1 cellular context compared by ENCODE assay signal in genomic region chr2:231668981-231669380, GRCh38.
TF ChIP-seq lines count a peak whose summit lies in the region.

No MANE protein-coding gene starts in this region.

TF ChIP-seq in K562, 482 proteins besides CTCF, POLR2A, EP300 and RAD21:
- no peak for TF ChIP-seq MBD2 (IDR thresholded peaks at IDR 0.05; ENCODE audit: borderline replicate concordance, low read depth)
- TF ChIP-seq ZNF766 (CRISPR knock-in tag; conservative IDR thresholded peaks at IDR 0.05), result no peak
- TF ChIP-seq KDM4B (IDR thresholded peaks at IDR 0.05; ENCODE audit: borderline replicate concordance in 2 of 2, low read depth in 1 of 2), result no peak
- no peak for TF ChIP-seq EZH2 (IDR thresholded peaks at IDR 0.05; ENCODE audit: borderline replicate concordance, low read depth, low read length)
- TF ChIP-seq SMC3 (conservative IDR thresholded peaks at IDR 0.05; ENCODE audit: insufficient read depth, low read depth, low read length), result no peak
- TF ChIP-seq TAF9B (IDR thresholded peaks at IDR 0.05; ENCODE audit: partially characterized antibody), result no peak
- no peak for TF ChIP-seq PHB2 (IDR thresholded peaks at IDR 0.05; ENCODE audit: low read depth)
- TF ChIP-seq BCOR (IDR thresholded peaks at IDR 0.05), result 0 out of 2 replicates have a peak, but pooled peaks have one; percentile 14
- TF ChIP-seq, protein P1, sequence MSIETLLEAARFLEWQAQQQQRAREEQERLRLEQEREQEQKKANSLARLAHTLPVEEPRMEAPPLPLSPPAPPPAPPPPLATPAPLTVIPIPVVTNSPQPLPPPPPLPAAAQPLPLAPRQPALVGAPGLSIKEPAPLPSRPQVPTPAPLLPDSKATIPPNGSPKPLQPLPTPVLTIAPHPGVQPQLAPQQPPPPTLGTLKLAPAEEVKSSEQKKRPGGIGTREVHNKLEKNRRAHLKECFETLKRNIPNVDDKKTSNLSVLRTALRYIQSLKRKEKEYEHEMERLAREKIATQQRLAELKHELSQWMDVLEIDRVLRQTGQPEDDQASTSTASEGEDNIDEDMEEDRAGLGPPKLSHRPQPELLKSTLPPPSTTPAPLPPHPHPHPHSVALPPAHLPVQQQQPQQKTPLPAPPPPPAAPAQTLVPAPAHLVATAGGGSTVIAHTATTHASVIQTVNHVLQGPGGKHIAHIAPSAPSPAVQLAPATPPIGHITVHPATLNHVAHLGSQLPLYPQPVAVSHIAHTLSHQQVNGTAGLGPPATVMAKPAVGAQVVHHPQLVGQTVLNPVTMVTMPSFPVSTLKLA (conservative IDR thresholded peaks at IDR 0.05), result no peak
- no peak for TF ChIP-seq RBM15 (IDR thresholded peaks at IDR 0.05; ENCODE audit: insufficient read depth, low read length)
- TF ChIP-seq RBM25 (IDR thresholded peaks at IDR 0.05; ENCODE audit: low read depth, low read length, severe bottlenecking), result peak; percentile 55
- no peak for TF ChIP-seq SIN3A (IDR thresholded peaks at IDR 0.05; ENCODE audit: borderline replicate concordance in 2 of 2, control insufficient read depth in 1 of 2, low read depth in 2 of 2, low read length in 2 of 2)
